In the genomic region with DNA sequence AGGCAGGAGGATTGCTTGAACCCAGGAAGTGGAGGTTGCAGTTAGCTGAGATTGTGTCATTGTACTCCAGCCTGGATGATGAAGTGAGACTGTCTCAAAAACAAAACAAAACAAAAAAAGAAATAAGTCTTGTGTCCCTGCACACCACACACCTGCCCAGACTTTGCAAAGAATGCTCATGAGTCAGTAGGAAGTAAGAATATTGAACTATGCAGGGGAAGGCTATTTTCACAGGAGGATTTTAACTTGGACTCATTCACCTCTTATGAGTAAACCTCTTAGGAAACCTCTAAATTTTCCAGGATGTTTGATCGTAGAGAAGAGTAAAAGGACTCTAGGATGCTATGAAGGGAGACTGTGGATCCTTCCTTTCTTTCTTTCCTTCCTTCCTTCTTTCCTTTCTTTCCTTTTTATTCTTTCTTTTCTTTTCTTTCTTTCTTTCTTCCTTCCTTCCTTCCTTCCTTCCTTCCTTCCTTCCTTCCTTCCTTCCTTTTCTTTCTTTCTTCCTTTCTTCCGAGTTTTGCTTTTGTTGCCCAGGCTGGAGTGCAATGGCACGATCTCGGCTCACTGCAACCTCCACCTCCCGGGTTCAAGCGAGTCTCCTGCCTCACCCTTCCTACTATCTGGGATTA, we compare ENCODE assay signal across 29 cellular contexts.
"Had no signal": no experiment of that assay in that cellular context is flagged by ENCODE, and none has a peak within 500 bp of the region (broad histone marks: within the 10 kb centered on the region; RNA-seq: fewer than 3 reads in every experiment).

No MANE protein-coding gene starts in this region.

- H3K27ac ChIP-seq: body of pancreas, esophagus squamous epithelium, gastroesophageal sphincter, neural progenitor cell, transverse colon, uterus had no signal

- H3K36me3 ChIP-seq: esophagus squamous epithelium, gastroesophageal sphincter, neural progenitor cell, transverse colon, uterus had no signal

- H3K4me2 ChIP-seq: neural progenitor cell had no signal

- H3K9ac ChIP-seq: neural progenitor cell had no signal

- H3K9me3 Mint-ChIP-seq: activated CD4-positive, alpha-beta T cell treated with anti-CD3 and anti-CD28 coated beads, Interleukin-2, amount 10 ng/mL, durations not matched to agents 7 days and 5 days; activated CD8-positive, alpha-beta T cell treated with anti-CD3 and anti-CD28 coated beads for 36 hours; activated naive CD8-positive, alpha-beta T cell treated with anti-CD3 and anti-CD28 coated beads, Interleukin-2, amount 50 U/mL, for 24 hours; activated T-helper 1 cell treated with anti-CD3 and anti-CD28 coated beads, Interleukin-12 subunit alpha, Interleukin-12 subunit beta, Interleukin-2, Interleukin-4 antibody, amounts not matched to agents 30 ng/mL and 10 ng/mL and 1 ng/mL, durations not matched to agents 14 hours and 24 hours and 36 hours; stimulated activated naive B cell treated with anti-CD40 and anti-IgM and Interleukin-4, amounts not matched to agents 10 μg/mL and 1 μg/mL and 100 μg/mL, for 72 hours; T-helper 1 cell treated with Interleukin-12 subunit alpha and Interleukin-12 subunit beta and Interleukin-4 antibody, amounts not matched to agents 30 μg/mL and 1 μg/mL, for 36 hours had no signal

- H3K36me3 Mint-ChIP-seq: activated CD8-positive, alpha-beta memory T cell treated with anti-CD3 and anti-CD28 coated beads, Interleukin-2, amount 10 ng/mL, durations not matched to agents 7 days and 5 days; naive thymus-derived CD8-positive, alpha-beta T cell; neural progenitor cell; stimulated activated naive B cell treated with anti-CD40 and anti-IgM and Interleukin-4, amounts not matched to agents 10 μg/mL and 1 μg/mL and 100 μg/mL, for 72 hours had no signal

- H2AFZ ChIP-seq: neural progenitor cell had no signal

- FAIRE-seq: islet of Langerhans had no signal

- DNase-seq: activated CD4-positive, alpha-beta T cell treated with anti-CD3 and anti-CD28 coated beads, Interleukin-2, amount 10 ng/mL, durations not matched to agents 7 days and 5 days; activated CD8-positive, alpha-beta memory T cell treated with anti-CD3 and anti-CD28 coated beads, Interleukin-2, amount 10 ng/mL, durations not matched to agents 7 days and 5 days; activated CD8-positive, alpha-beta T cell treated with anti-CD3 and anti-CD28 coated beads for 36 hours; activated gamma-delta T cell; activated naive CD4-positive, alpha-beta T cell treated with anti-CD3 and anti-CD28 coated beads, Interleukin-2, amount 50 U/mL, for 16 hours; activated naive CD8-positive, alpha-beta T cell treated with anti-CD3 and anti-CD28 coated beads, Interleukin-2, amount 50 U/mL, for 24 hours; activated T-cell treated with anti-CD3 and anti-CD28 coated beads for 4 hours; body of pancreas; caudate nucleus; dermis blood vessel endothelial cell; effector CD8-positive, alpha-beta T cell; esophagus squamous epithelium; head of caudate nucleus; naive thymus-derived CD8-positive, alpha-beta T cell; posterior cingulate gyrus; retina; stimulated activated CD4-positive, alpha-beta T cell treated with anti-CD3 and anti-CD28 coated beads, Interleukin-2, amount 100 ng/mL, for 48 hours; stimulated activated CD8-positive, alpha-beta memory T cell treated with anti-CD3 and anti-CD28 coated beads, Interleukin-4, amount 100 ng/mL, for 48 hours; stimulated activated naive B cell treated with anti-CD40 and anti-IgM and Interleukin-4, amounts not matched to agents 10 μg/mL and 1 μg/mL and 100 μg/mL, for 72 hours; transverse colon; uterus had no signal

- ATAC-seq: activated CD4-positive, CD25-positive, alpha-beta regulatory T cell treated with anti-CD3 and anti-CD28 coated beads, Interleukin-2, amount 50 U/mL, for 24 hours; activated CD8-positive, alpha-beta memory T cell treated with anti-CD3 and anti-CD28 coated beads, Interleukin-2, amount 10 ng/mL, durations not matched to agents 7 days and 5 days; activated CD8-positive, alpha-beta T cell treated with anti-CD3 and anti-CD28 coated beads for 36 hours; body of pancreas; gastroesophageal sphincter; left lobe of liver; naive thymus-derived CD8-positive, alpha-beta T cell had no signal

- H3K4me1 ChIP-seq: body of pancreas, esophagus squamous epithelium, gastroesophageal sphincter, neural progenitor cell, uterus had no signal

- H3K4me3 Mint-ChIP-seq: activated CD4-positive, alpha-beta T cell treated with anti-CD3 and anti-CD28 coated beads, Interleukin-2, amount 10 ng/mL, durations not matched to agents 7 days and 5 days; activated CD8-positive, alpha-beta memory T cell treated with anti-CD3 and anti-CD28 coated beads, Interleukin-2, amount 10 ng/mL, durations not matched to agents 7 days and 5 days; activated CD8-positive, alpha-beta T cell treated with anti-CD3 and anti-CD28 coated beads for 36 hours; activated naive CD8-positive, alpha-beta T cell treated with anti-CD3 and anti-CD28 coated beads, Interleukin-2, amount 50 U/mL, for 24 hours; activated T-helper 1 cell treated with anti-CD3 and anti-CD28 coated beads, Interleukin-12 subunit alpha, Interleukin-12 subunit beta, Interleukin-2, Interleukin-4 antibody, amounts not matched to agents 30 ng/mL and 10 ng/mL and 1 ng/mL, durations not matched to agents 14 hours and 24 hours and 36 hours; naive thymus-derived CD8-positive, alpha-beta T cell; neural progenitor cell; stimulated activated naive B cell treated with anti-CD40 and anti-IgM and Interleukin-4, amounts not matched to agents 10 μg/mL and 1 μg/mL and 100 μg/mL, for 72 hours; T-helper 1 cell treated with Interleukin-12 subunit alpha and Interleukin-12 subunit beta and Interleukin-4 antibody, amounts not matched to agents 30 μg/mL and 1 μg/mL, for 36 hours had no signal

- H3K27ac Mint-ChIP-seq: activated CD4-positive, alpha-beta T cell treated with anti-CD3 and anti-CD28 coated beads, Interleukin-2, amount 10 ng/mL, durations not matched to agents 7 days and 5 days; activated CD8-positive, alpha-beta memory T cell treated with anti-CD3 and anti-CD28 coated beads, Interleukin-2, amount 10 ng/mL, durations not matched to agents 7 days and 5 days; activated CD8-positive, alpha-beta T cell treated with anti-CD3 and anti-CD28 coated beads for 36 hours; activated naive CD8-positive, alpha-beta T cell treated with anti-CD3 and anti-CD28 coated beads, Interleukin-2, amount 50 U/mL, for 24 hours; activated T-helper 1 cell treated with anti-CD3 and anti-CD28 coated beads, Interleukin-12 subunit alpha, Interleukin-12 subunit beta, Interleukin-2, Interleukin-4 antibody, amounts not matched to agents 30 ng/mL and 10 ng/mL and 1 ng/mL, durations not matched to agents 14 hours and 24 hours and 36 hours; stimulated activated naive B cell treated with anti-CD40 and anti-IgM and Interleukin-4, amounts not matched to agents 10 μg/mL and 1 μg/mL and 100 μg/mL, for 72 hours; T-helper 1 cell treated with Interleukin-12 subunit alpha and Interleukin-12 subunit beta and Interleukin-4 antibody, amounts not matched to agents 30 μg/mL and 1 μg/mL, for 36 hours had no signal

- H3K9me3 ChIP-seq: body of pancreas, esophagus squamous epithelium, transverse colon, uterus had no signal

- H3K4me1 Mint-ChIP-seq: activated CD4-positive, alpha-beta T cell treated with anti-CD3 and anti-CD28 coated beads, Interleukin-2, amount 10 ng/mL, durations not matched to agents 7 days and 5 days; naive thymus-derived CD8-positive, alpha-beta T cell; neural progenitor cell; stimulated activated naive B cell treated with anti-CD40 and anti-IgM and Interleukin-4, amounts not matched to agents 10 μg/mL and 1 μg/mL and 100 μg/mL, for 72 hours had no signal

- H3K4me3 ChIP-seq: body of pancreas, esophagus squamous epithelium, gastroesophageal sphincter, lung, neural progenitor cell, transverse colon, uterus had no signal

- H3K27me3 ChIP-seq: body of pancreas, esophagus squamous epithelium, gastroesophageal sphincter, neural progenitor cell, transverse colon, uterus had no signal
